8 cellular contexts compared by ENCODE assay signal in the genomic region with DNA sequence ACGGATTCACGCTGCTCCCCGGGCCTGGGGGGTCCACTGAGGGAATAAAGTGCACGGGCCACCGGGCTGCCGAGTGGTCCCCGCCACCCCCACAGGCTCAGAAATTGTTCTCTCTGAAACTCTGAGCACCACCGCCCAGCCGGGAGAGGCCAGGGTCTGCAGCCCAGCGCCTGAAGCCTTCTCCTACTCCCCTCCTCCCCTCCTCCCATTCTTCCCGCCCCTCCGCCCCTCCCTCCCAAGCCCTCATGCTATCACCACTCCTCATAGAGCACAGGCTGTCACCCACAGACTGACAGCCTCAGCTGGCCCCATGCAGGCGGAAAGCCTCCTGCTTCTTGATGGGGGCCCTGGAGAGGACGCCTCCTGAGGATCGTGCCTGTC. TPM values are rescaled to one million over a fixed set of nuclear protein-coding genes. Genes with fewer than 3 reads are reported as not detected.
DNase-seq lines count a peak whose midpoint lies in the region; ATAC-seq and TF ChIP-seq lines count a peak whose summit lies in the region.

No MANE protein-coding gene starts in this region.

- H3K36me3 Mint-ChIP-seq in CD14-positive monocyte (peaks cover 0 to 4% of the 10 kb centered on the region in 2 donors), chondrocyte (ENCODE audit: low read depth) (peaks cover 2% of the 10 kb centered on the region), naive B cell (no peaks in the 10 kb centered on the region)

- in situ Hi-C loops in GM13977 (cut with MboI; ENCODE audit: low pct_unique_long_range_greater_than_20kb, low sequenced_read_pairs, unreplicated experiment), result no loop called here

- TF ChIP-seq CTCF in CD14-positive monocyte (IDR thresholded peaks at IDR 0.05) (no peak), chondrocyte (IDR thresholded peaks at IDR 0.05) (no peak), GM13977 (IDR thresholded peaks at IDR 0.05; ENCODE audit: extremely low read depth, insufficient read depth, missing control alignments) (no peak), ascending aorta (IDR thresholded peaks at IDR 0.05) (no peak)

- intact Hi-C loops in CD14-positive monocyte (cut with micrococcal nuclease) (no loop called here), ascending aorta (cut with DNase I) (no loop called here)

- H3K4me1 Mint-ChIP-seq in CD14-positive monocyte (peaks cover 11% of the 10 kb centered on the region), chondrocyte (ENCODE audit: low read depth) (peaks cover 6% of the 10 kb centered on the region), naive B cell (peaks cover 0 to 20% (median 7%) of the 10 kb centered on the region in 3 donors)

- H3K27ac Mint-ChIP-seq in CD14-positive monocyte (no peak overlapping the region), chondrocyte (ENCODE audit: unreplicated experiment) (no peak overlapping the region), naive B cell (no peak overlapping the region)

- H3K4me1 ChIP-seq in ascending aorta, result peaks cover 0 to 6% of the 10 kb centered on the region in 2 donors

- H3K4me3 ChIP-seq in ascending aorta, result peak overlapping the region in 1 of 2 donors; percentile 67

- H3K27ac ChIP-seq in ascending aorta, result no peak overlapping the region

- H3K9me3 ChIP-seq in ascending aorta, result no peaks in the 10 kb centered on the region

- H3K36me3 ChIP-seq in ascending aorta, result no peaks in the 10 kb centered on the region

- H3K9me3 Mint-ChIP-seq in CD14-positive monocyte (peaks cover 0 to 1% (median 0%) of the 10 kb centered on the region in 7 donors), chondrocyte (ENCODE audit: low read depth) (no peaks in the 10 kb centered on the region), naive B cell (no peaks in the 10 kb centered on the region)

- no peak for DNase-seq in CD14-positive monocyte (ENCODE audit: low spot score)
- DNase-seq in NCI-H1105 (lab: John Stamatoyannopoulos, UW), result peak; percentile 34
- DNase-seq in chondrocyte (ENCODE audit: low spot score), result no peak
- no peak for DNase-seq in naive B cell
- DNase-seq in GM13977 (ENCODE audit: low spot score), result no peak
- DNase-seq in GOT3 (lab: John Stamatoyannopoulos, UW), result no peak
- DNase-seq in ascending aorta (ENCODE audit: low spot score in 2 of 2), result no peak
- no peak for DNase-seq in activated CD4-positive, alpha-beta T cell treated with anti-CD3 and anti-CD28 coated beads for 1 hour

- peaks cover 7% of the 10 kb centered on the region for H3K27me3 ChIP-seq in ascending aorta

- peaks cover 27 to 54% (median 33%) of the 10 kb centered on the region in 3 donors for H3K27me3 Mint-ChIP-seq in CD14-positive monocyte (ENCODE audit: low read depth in 3 of 3)
- no peaks in the 10 kb centered on the region for H3K27me3 Mint-ChIP-seq in chondrocyte (ENCODE audit: low read depth)
- H3K27me3 Mint-ChIP-seq in naive B cell, result peaks cover 14 to 57% (median 43%) of the 10 kb centered on the region in 3 donors

- ATAC-seq in naive B cell (ENCODE audit: low read depth in 2 of 2), result no peak

- H3K4me3 Mint-ChIP-seq in CD14-positive monocyte (peak overlapping the region; percentile 72 to 77), chondrocyte (ENCODE audit: unreplicated experiment) (peak overlapping the region; percentile 59), naive B cell (peak overlapping the region; percentile 63 to 85 (median 72))

RNA-seq across cellular contexts. Expression of a gene that starts 0.7 kb away (rescaled TPM):
- polyA plus RNA-seq in CD14-positive monocyte (under 1 TPM in 1 of 2 donors, not detected in 1; 0.04 TPM), naive B cell (ENCODE audit: low read depth in 6 of 6) (not detected)
- total RNA-seq in chondrocyte (4.2 to 5.8 TPM (median 4.4 TPM) in 3 replicates), ascending aorta (24.3 TPM)

RNA-seq across cellular contexts. Expression of a gene that starts 17.6 kb away (rescaled TPM):
- polyA plus RNA-seq in CD14-positive monocyte, result not detected
- total RNA-seq in chondrocyte, result not detected in 3 replicates
- polyA plus RNA-seq in naive B cell (ENCODE audit: low read depth in 6 of 6), result not detected
- total RNA-seq in ascending aorta, result not detected

RNA-seq across cellular contexts. Expression of a gene that starts 25.8 kb away (rescaled TPM):
- polyA plus RNA-seq in CD14-positive monocyte (10 to 100 TPM; 17.0 to 17.3 TPM), naive B cell (ENCODE audit: low read depth in 6 of 6) (10 to 100 TPM in 4 of 6 donors, 1 to 10 TPM in 2; 5.4 to 16.2 (median 11.6) TPM)
- total RNA-seq in chondrocyte (72.7 to 94.2 TPM (median 73.1 TPM) in 3 replicates), ascending aorta (96.7 TPM)

RNA-seq across cellular contexts. Expression of a gene that starts 55.7 kb away (rescaled TPM):
- polyA plus RNA-seq in CD14-positive monocyte (under 1 TPM in 1 of 2 donors, not detected in 1; 0.10 TPM), naive B cell (ENCODE audit: low read depth in 6 of 6) (under 1 TPM in 4 of 6 donors, not detected in 2; 0.12 to 0.61 (median 0.26) TPM)
- total RNA-seq in chondrocyte (15.6 to 19.9 TPM (median 17.9 TPM) in 3 replicates), ascending aorta (81.1 TPM)
